1 cellular context compared by ENCODE assay signal in the genomic region with DNA sequence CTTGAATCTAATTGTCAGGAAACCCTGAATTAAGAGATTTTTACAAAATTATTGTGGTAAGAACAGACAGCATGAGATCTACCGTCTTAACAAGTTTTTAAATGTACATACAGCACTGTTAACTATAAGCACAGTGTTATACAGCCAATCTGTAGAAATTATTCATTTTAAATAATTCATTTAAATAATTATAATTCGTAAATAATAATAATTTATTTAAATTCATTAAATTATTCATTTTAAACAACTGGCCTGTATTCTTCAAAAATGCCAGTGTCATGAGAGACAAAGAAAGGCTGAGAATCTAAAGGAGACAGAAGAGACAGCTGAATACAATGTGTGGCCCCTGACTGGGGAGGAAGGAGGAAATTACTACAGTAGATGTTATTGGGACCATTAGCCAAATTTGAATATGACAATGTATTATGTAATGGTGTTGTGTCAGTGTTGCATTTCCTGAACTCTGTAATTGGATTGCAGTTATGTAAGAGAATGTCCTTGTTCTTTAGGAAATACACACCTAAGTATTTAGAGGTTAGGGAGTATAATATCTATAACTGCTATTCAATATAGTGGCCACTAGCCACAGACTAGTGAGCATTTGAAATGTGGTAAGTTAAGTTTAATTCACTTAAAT.
TF ChIP-seq lines count a peak whose summit lies in the region.

No MANE protein-coding gene starts in this region.

TF ChIP-seq in GM12878, 131 proteins besides CTCF, POLR2A, EP300 and RAD21:
- TF ChIP-seq ZNF217 (IDR thresholded peaks at IDR 0.05) (no peak), ETV6 (conservative IDR thresholded peaks at IDR 0.05 in 1 of 2, IDR thresholded peaks at IDR 0.05 in 1 of 2; ENCODE audit: borderline replicate concordance in 1 of 2, low read depth in 1 of 2) (no peak), JUNB (IDR thresholded peaks at IDR 0.05) (no peak), KDM1A (IDR thresholded peaks at IDR 0.05; ENCODE audit: borderline replicate concordance) (no peak), EED (IDR thresholded peaks at IDR 0.05; ENCODE audit: low read depth) (no peak), ZNF207 (IDR thresholded peaks at IDR 0.05; ENCODE audit: borderline replicate concordance) (no peak), CBFB (IDR thresholded peaks at IDR 0.05; ENCODE audit: low read depth) (no peak), MYB (IDR thresholded peaks at IDR 0.05; ENCODE audit: borderline replicate concordance, low read depth, low read length) (no peak)
- TF ChIP-seq, protein P1, sequence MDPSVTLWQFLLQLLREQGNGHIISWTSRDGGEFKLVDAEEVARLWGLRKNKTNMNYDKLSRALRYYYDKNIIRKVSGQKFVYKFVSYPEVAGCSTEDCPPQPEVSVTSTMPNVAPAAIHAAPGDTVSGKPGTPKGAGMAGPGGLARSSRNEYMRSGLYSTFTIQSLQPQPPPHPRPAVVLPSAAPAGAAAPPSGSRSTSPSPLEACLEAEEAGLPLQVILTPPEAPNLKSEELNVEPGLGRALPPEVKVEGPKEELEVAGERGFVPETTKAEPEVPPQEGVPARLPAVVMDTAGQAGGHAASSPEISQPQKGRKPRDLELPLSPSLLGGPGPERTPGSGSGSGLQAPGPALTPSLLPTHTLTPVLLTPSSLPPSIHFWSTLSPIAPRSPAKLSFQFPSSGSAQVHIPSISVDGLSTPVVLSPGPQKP (IDR thresholded peaks at IDR 0.05; ENCODE audit: low read depth, low read length): no peak
- TF ChIP-seq, protein P2, sequence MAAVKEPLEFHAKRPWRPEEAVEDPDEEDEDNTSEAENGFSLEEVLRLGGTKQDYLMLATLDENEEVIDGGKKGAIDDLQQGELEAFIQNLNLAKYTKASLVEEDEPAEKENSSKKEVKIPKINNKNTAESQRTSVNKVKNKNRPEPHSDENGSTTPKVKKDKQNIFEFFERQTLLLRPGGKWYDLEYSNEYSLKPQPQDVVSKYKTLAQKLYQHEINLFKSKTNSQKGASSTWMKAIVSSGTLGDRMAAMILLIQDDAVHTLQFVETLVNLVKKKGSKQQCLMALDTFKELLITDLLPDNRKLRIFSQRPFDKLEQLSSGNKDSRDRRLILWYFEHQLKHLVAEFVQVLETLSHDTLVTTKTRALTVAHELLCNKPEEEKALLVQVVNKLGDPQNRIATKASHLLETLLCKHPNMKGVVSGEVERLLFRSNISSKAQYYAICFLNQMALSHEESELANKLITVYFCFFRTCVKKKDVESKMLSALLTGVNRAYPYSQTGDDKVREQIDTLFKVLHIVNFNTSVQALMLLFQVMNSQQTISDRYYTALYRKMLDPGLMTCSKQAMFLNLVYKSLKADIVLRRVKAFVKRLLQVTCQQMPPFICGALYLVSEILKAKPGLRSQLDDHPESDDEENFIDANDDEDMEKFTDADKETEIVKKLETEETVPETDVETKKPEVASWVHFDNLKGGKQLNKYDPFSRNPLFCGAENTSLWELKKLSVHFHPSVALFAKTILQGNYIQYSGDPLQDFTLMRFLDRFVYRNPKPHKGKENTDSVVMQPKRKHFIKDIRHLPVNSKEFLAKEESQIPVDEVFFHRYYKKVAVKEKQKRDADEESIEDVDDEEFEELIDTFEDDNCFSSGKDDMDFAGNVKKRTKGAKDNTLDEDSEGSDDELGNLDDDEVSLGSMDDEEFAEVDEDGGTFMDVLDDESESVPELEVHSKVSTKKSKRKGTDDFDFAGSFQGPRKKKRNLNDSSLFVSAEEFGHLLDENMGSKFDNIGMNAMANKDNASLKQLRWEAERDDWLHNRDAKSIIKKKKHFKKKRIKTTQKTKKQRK (IDR thresholded peaks at IDR 0.05; ENCODE audit: low read depth, low read length): no peak
